In the genomic region with DNA sequence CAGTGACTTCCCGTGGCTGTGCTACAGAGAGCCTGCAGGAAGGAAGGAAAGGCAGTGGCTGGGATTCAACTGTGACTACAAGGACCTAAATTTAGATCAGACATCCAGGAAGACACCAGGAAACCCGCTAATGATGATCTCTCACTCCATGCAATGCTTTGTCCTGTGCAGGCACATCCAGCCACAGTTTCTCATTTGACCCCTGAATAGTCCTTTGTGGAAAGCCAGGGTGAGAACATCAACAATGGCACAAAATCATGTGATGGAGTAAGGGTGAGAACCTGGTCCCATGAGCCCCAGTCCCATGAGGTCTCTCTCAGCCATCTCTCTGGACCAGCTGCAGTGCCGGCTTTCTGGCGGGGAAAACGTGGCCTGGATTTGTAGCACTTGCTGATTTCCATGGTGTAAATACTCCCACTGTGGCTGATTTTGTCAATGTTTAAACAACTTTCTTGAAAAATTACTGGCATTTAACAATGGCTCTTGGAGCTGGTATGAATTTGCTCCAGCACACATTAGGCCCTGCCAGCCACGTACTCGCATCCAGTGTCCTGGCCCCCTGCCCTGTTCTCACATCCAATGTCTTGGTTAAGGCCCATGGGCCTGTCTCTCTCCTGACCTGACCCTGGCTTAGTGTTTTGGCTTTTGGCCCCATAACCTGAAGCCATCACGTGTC, we compare ENCODE assay signal across 14 cellular contexts.
DNase-seq lines count a peak whose midpoint lies in the region; ATAC-seq and TF ChIP-seq lines count a peak whose summit lies in the region.
"Had no signal": no experiment of that assay in that cellular context is flagged by ENCODE, and none has a peak within 500 bp of the region (broad histone marks: within the 10 kb centered on the region; RNA-seq: fewer than 3 reads in every experiment).

No MANE protein-coding gene starts in this region.

- H3K36me3 ChIP-seq in esophagus muscularis mucosa: no peaks in the 10 kb centered on the region
- no peaks in the 10 kb centered on the region for H3K36me3 ChIP-seq in mesodermal cell (ENCODE audit: control insufficient read depth, insufficient read depth, low read length)
- H3K36me3 ChIP-seq in tibial nerve: no peaks in the 10 kb centered on the region
- H3K36me3 ChIP-seq: WERI-Rb-1 had no signal

- in situ Hi-C loops in SK-MEL-5 (cut with HindIII; ENCODE audit: low pct_unique_long_range_greater_than_20kb, low sequenced_read_pairs): no loop called here

- H3K4me3 ChIP-seq in esophagus muscularis mucosa (no peak overlapping the region), mesodermal cell (ENCODE audit: extremely low read depth, insufficient read depth, low read length, poor library complexity, severe bottlenecking) (no peak overlapping the region), tibial nerve (no peak overlapping the region)

- DNase-seq in SK-MEL-5 (ENCODE audit: low read depth, low spot score) (peak; percentile 60), esophagus muscularis mucosa (ENCODE audit: extremely low spot score) (no peak), tibial nerve (ENCODE audit: low spot score in 2 of 2) (peak; percentile 20 to 45), Calu3 (no peak)
- DNase-seq: activated T-cell treated with anti-CD3 and anti-CD28 coated beads, Interleukin-2, amount 50 U/mL, for 48 hours; DMS79 treated with DMSO at 0.1 percent for 48 hours; hippocampal formation; naive thymus-derived CD4-positive, alpha-beta T cell; NCI-H2171 treated with DMSO at 0.1 percent for 48 hours; stimulated activated CD4-positive, alpha-beta T cell treated with anti-CD3 and anti-CD28 coated beads, Interleukin-1b, Interleukin-23, amount 100 ng/mL, for 48 hours; WERI-Rb-1 had no signal

- H3K27ac Mint-ChIP-seq in Calu3 (ENCODE audit: unreplicated experiment): no peak overlapping the region

- TF ChIP-seq CTCF in esophagus muscularis mucosa (IDR thresholded peaks at IDR 0.05) (no peak), tibial nerve (IDR thresholded peaks at IDR 0.05) (no peak), Calu3 (IDR thresholded peaks at IDR 0.05; ENCODE audit: unreplicated experiment) (no peak)

- peaks cover 67% of the 10 kb centered on the region for H3K4me1 Mint-ChIP-seq in Calu3 (ENCODE audit: low read depth, unreplicated experiment)

- H3K9me3 ChIP-seq in esophagus muscularis mucosa (no peaks in the 10 kb centered on the region), mesodermal cell (ENCODE audit: control insufficient read depth, low read length) (no peaks in the 10 kb centered on the region), tibial nerve (no peaks in the 10 kb centered on the region)

- H3K36me3 Mint-ChIP-seq in Calu3 (ENCODE audit: insufficient read depth, unreplicated experiment): peaks cover 6% of the 10 kb centered on the region
- H3K36me3 Mint-ChIP-seq: naive thymus-derived CD4-positive, alpha-beta T cell had no signal

- H3K9me3 Mint-ChIP-seq in Calu3 (ENCODE audit: low read depth, unreplicated experiment): peaks cover 5% of the 10 kb centered on the region

- TF ChIP-seq EP300 in esophagus muscularis mucosa (IDR thresholded peaks at IDR 0.05): no peak
- TF ChIP-seq EP300 in tibial nerve (IDR thresholded peaks at IDR 0.05): peak in 1 of 2 donors; percentile 41

- no TSS peak for BruUV-seq in Calu3 (replicated peaks; lab: Mats Ljungman, UMichigan)

- H3K27ac ChIP-seq in esophagus muscularis mucosa (replicated peaks in 1 of 4) (peak overlapping the region; percentile 25 to 63 (median 52)), mesodermal cell (ENCODE audit: low read depth, low read length, severe bottlenecking) (peak overlapping the region; percentile 47), tibial nerve (peak overlapping the region in 2 of 4 donors; percentile 66 to 75)
- H3K27ac ChIP-seq: WERI-Rb-1 had no signal

- ATAC-seq in GM18519 (IDR thresholded peaks at IDR 0.05; ENCODE audit: low FRiP score, unreplicated experiment): no peak
- no peak for ATAC-seq in GM21381 (IDR thresholded peaks at IDR 0.05; ENCODE audit: unreplicated experiment)
- ATAC-seq: naive thymus-derived CD4-positive, alpha-beta T cell had no signal

- WGBS in esophagus muscularis mucosa: 86% methylated on average over 7 of the region's 8 CpGs
- WGBS in mesodermal cell (ENCODE audit: insufficient coverage in 2 of 2), 2 experiments: 87 to 93% methylated on average over 7 to 8 of the region's 8 CpGs
- WGBS in tibial nerve, 2 donors: 55 to 66% methylated on average over 8 of the region's 8 CpGs

- no peak overlapping the region for H3K4me3 Mint-ChIP-seq in Calu3 (ENCODE audit: low read depth, unreplicated experiment)
- H3K4me3 Mint-ChIP-seq: naive thymus-derived CD4-positive, alpha-beta T cell had no signal

- CTCF ChIA-PET in Calu3 (lab: Charles Lee): interaction anchor here (0.7 kb wide), 1 partner anchor 468 kb away, joined by 3 read pairs; no protein-coding TSS in a partner anchor

- intact Hi-C loops in esophagus muscularis mucosa (cut with DNase I) (no loop called here), Calu3 (cut with micrococcal nuclease; ENCODE audit: unreplicated experiment) (no loop called here)

- TF ChIP-seq POLR2A in esophagus muscularis mucosa (IDR thresholded peaks at IDR 0.05; ENCODE audit: low read depth) (no peak), tibial nerve (IDR thresholded peaks at IDR 0.05) (no peak)

- H3K4me1 ChIP-seq in esophagus muscularis mucosa (peaks cover 26 to 43% (median 43%) of the 10 kb centered on the region in 4 donors), mesodermal cell (ENCODE audit: control insufficient read depth, insufficient read depth, low read length, poor library complexity, severe bottlenecking) (peaks cover 32% of the 10 kb centered on the region), tibial nerve (peaks cover 0 to 57% (median 16%) of the 10 kb centered on the region in 4 donors)

- no peaks in the 10 kb centered on the region for H3K27me3 ChIP-seq in esophagus muscularis mucosa
- H3K27me3 ChIP-seq in tibial nerve: no peaks in the 10 kb centered on the region

- H3K27me3 Mint-ChIP-seq in Calu3 (ENCODE audit: unreplicated experiment): no peaks in the 10 kb centered on the region

Comparison
In these comparisons a context has a peak if more than half of its experiments do, and no peak if none do; other contexts are left out.
1. DNase-seq: peak in SK-MEL-5 (single experiment) and tibial nerve (2 of 2); none in esophagus muscularis mucosa (single experiment) and Calu3 (single experiment).